In the genomic region with DNA sequence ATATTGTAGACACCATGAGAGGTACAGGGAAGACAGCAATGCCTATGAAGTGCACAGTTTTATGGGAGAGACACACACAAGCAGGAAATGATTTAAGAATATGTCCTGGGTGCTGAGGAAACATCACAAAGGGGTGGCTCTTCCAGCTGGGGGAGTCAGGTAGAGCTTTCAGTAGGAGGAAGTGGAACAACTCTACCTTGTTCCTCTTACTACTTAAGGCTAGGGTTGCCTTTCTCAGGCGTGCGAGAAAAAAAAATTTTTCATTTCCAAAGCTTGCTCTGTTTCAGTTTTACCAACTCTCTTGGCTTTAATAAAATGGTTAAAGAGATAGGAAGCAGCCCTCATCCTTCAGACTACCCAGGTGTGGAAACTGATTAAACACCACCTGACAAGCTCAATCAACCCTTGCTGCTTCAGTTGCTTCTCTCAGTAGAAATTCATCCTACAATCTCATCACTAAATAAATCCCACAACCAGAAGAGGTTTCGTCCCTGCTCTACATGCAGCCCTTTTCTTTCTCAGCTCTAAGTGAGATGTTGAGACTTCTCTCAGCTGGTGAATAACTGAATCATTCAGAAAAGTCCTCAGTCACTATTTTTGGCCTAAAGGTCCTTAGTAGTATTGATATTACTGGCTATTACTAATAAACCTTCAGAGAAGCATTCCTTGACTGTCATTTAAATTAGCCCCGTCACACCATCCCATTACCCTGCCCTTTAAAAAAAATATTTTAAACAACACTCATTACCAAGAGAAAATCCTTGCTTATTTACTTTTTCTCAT, we compare ENCODE assay signal across 15 cellular contexts. TPM values are rescaled to one million over a fixed set of nuclear protein-coding genes. Genes with fewer than 3 reads are reported as not detected.
A peak's percentile ranks its signal among the peaks of the same experiment; 100 is the strongest.
DNase-seq lines count a peak whose midpoint lies in the region; ATAC-seq, FAIRE-seq and TF ChIP-seq lines count a peak whose summit lies in the region.
"Had no signal": no experiment of that assay in that cellular context is flagged by ENCODE, and none has a peak within 500 bp of the region (broad histone marks: within the 10 kb centered on the region; RNA-seq: fewer than 3 reads in every experiment).

No MANE protein-coding gene starts in this region.

- H3K36me3 Mint-ChIP-seq in naive B cell (peaks cover 0 to 4% of the 10 kb centered on the region in 2 donors), CD14-positive monocyte (peaks cover 8 to 20% of the 10 kb centered on the region in 2 donors)
- H3K36me3 Mint-ChIP-seq: activated naive CD8-positive, alpha-beta T cell treated with anti-CD3 and anti-CD28 coated beads, Interleukin-2, amount 10 ng/mL, durations not matched to agents 7 days and 5 days; CD8-positive, alpha-beta T cell had no signal

- no peak for FAIRE-seq in HTR-8/SVneo (lab: Jason Lieb, UNC)

- ATAC-seq in GM18868 (IDR thresholded peaks at IDR 0.05; ENCODE audit: unreplicated experiment) (peak; percentile 60), GM21576 (IDR thresholded peaks at IDR 0.05; ENCODE audit: unreplicated experiment) (peak; percentile 47), HG03175 (IDR thresholded peaks at IDR 0.05; ENCODE audit: unreplicated experiment) (peak; percentile 39), naive B cell (ENCODE audit: low read depth in 2 of 2) (peak; percentile 54 to 73)
- ATAC-seq: CD8-positive, alpha-beta T cell had no signal

- H3K27me3 Mint-ChIP-seq in naive B cell (peaks cover 42 to 66% (median 50%) of the 10 kb centered on the region in 3 donors), CD14-positive monocyte (ENCODE audit: low read depth in 3 of 3) (peaks cover 22 to 37% (median 27%) of the 10 kb centered on the region in 3 donors)

- H3K4me3 Mint-ChIP-seq in naive B cell (no peak overlapping the region), CD14-positive monocyte (no peak overlapping the region)
- H3K4me3 Mint-ChIP-seq: activated naive CD8-positive, alpha-beta T cell treated with anti-CD3 and anti-CD28 coated beads, Interleukin-2, amount 10 ng/mL, durations not matched to agents 7 days and 5 days; CD8-positive, alpha-beta T cell had no signal

- H3K9me3 Mint-ChIP-seq in naive B cell (no peaks in the 10 kb centered on the region), CD14-positive monocyte (peaks cover 0 to 4% (median 0%) of the 10 kb centered on the region in 7 donors)
- H3K9me3 Mint-ChIP-seq: activated naive CD8-positive, alpha-beta T cell treated with anti-CD3 and anti-CD28 coated beads, Interleukin-2, amount 10 ng/mL, durations not matched to agents 7 days and 5 days; CD8-positive, alpha-beta T cell had no signal

- intact Hi-C loops in CD14-positive monocyte (cut with micrococcal nuclease): loop anchor here (10.0 kb wide), 4 partner anchors 47 to 487 kb away; partner anchors contain the start of gene NAT10 (in 1 of the 2)

- no peak for DNase-seq in naive B cell
- no peak for DNase-seq in CD14-positive monocyte (ENCODE audit: low spot score)
- no peak for DNase-seq in AML-193 (lab: John Stamatoyannopoulos, UW)
- DNase-seq in effector CD4-positive, alpha-beta T cell: no peak
- no peak for DNase-seq in HTR-8/SVneo (ENCODE audit: insufficient read length, low spot score)
- DNase-seq: activated naive CD8-positive, alpha-beta T cell treated with anti-CD3 and anti-CD28 coated beads, Interleukin-2, amount 10 ng/mL, durations not matched to agents 7 days and 5 days; CD8-positive, alpha-beta T cell; cerebellar nuclear complex; erythroblast; NCI-H226; Peyer's patch; tibial artery had no signal

- peaks cover 17 to 22% (median 20%) of the 10 kb centered on the region in 3 donors for H3K4me1 Mint-ChIP-seq in naive B cell
- peaks cover 28% of the 10 kb centered on the region for H3K4me1 Mint-ChIP-seq in CD14-positive monocyte

- H3K27ac Mint-ChIP-seq in naive B cell (no peak overlapping the region), CD14-positive monocyte (no peak overlapping the region)
- H3K27ac Mint-ChIP-seq: activated naive CD8-positive, alpha-beta T cell treated with anti-CD3 and anti-CD28 coated beads, Interleukin-2, amount 10 ng/mL, durations not matched to agents 7 days and 5 days; CD8-positive, alpha-beta T cell had no signal

- no peak for TF ChIP-seq CTCF in CD14-positive monocyte (IDR thresholded peaks at IDR 0.05)

RNA-seq across cellular contexts. Expression of gene ABTB2, which starts 5.9 kb away (rescaled TPM):
- polyA plus RNA-seq in naive B cell (ENCODE audit: low read depth in 6 of 6) (under 1 TPM in 3 of 6 donors, not detected in 3; 0.05 to 0.34 (median 0.27) TPM), CD14-positive monocyte (under 1 TPM; 0.25 to 0.26 TPM)
